Comparison of ENCODE assay signal across 12 cellular contexts in the genomic region with DNA sequence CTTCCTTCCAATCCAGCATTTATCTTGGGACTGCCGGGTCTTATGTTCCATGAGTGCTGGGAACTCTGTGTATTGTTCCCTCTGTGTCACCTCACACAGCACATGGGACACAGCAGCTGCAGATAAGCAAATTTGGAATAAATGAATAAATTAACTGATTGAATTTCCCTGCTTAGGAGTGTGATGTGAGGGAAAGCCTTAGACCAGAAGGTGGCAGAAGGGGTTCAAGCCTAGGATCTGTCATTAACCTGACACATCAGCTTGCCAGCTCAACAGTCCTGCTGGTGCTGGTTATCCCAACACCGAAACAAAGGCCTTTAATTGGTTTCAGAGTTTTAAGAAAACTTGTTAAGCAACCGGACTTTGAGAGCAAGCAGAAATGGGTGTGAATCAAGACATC.
DNase-seq lines count a peak whose midpoint lies in the region; ATAC-seq and TF ChIP-seq lines count a peak whose summit lies in the region.
"Had no signal": no experiment of that assay in that cellular context is flagged by ENCODE, and none has a peak within 500 bp of the region (broad histone marks: within the 10 kb centered on the region; RNA-seq: fewer than 3 reads in every experiment).

No MANE protein-coding gene starts in this region.

- ATAC-seq in SK-N-SH treated with all-trans-retinoic acid at 6 μM for 48 hours (no peak), sciatic nerve (peak; percentile 17), GM21529 (IDR thresholded peaks at IDR 0.05; ENCODE audit: unreplicated experiment) (no peak)
- ATAC-seq: activated T-cell treated with anti-CD3 and anti-CD28 coated beads, Interleukin-2, amount 50 U/mL, for 4 hours; upper lobe of right lung had no signal

- no peak for TF ChIP-seq CTCF in SK-N-SH (IDR thresholded peaks at IDR 0.05)
- peak; percentile 70 for TF ChIP-seq CTCF in left ventricle myocardium inferior (IDR thresholded peaks at IDR 0.05; ENCODE audit: borderline replicate concordance)

- H4K20me1 ChIP-seq in SK-N-SH (ENCODE audit: insufficient read depth) = no peaks in the 10 kb centered on the region

- H3K4me3 ChIP-seq in SK-N-SH (ENCODE audit: low read depth in 2 of 2, low read length in 1 of 2) = no peak overlapping the region
- H3K4me3 ChIP-seq in left ventricle myocardium inferior = no peak overlapping the region
- no peak overlapping the region for H3K4me3 ChIP-seq in MG63
- H3K4me3 ChIP-seq: smooth muscle cell, upper lobe of right lung had no signal

- H3K9ac ChIP-seq in SK-N-SH = no peak overlapping the region

- POLR2A ChIA-PET in SK-N-SH (lab: Yijun Ruan, JAX) = no interaction called here

- H3K4me2 ChIP-seq in SK-N-SH = no peak overlapping the region

- H3K9me2 ChIP-seq in SK-N-SH = no peaks in the 10 kb centered on the region

- H3K27me3 ChIP-seq in SK-N-SH (ENCODE audit: insufficient read depth) (no peaks in the 10 kb centered on the region), left ventricle myocardium inferior (ENCODE audit: low read depth) (no peaks in the 10 kb centered on the region), MG63 (no peaks in the 10 kb centered on the region)
- H3K27me3 ChIP-seq: upper lobe of right lung had no signal

- no peaks in the 10 kb centered on the region for H3K79me2 ChIP-seq in SK-N-SH (ENCODE audit: insufficient read depth)

- DNase-seq in SK-N-SH = no peak
- DNase-seq in SK-MEL-5 (ENCODE audit: low read depth, low spot score) = peak; percentile 28
- no peak for DNase-seq in left ventricle myocardium inferior
- DNase-seq in sciatic nerve (ENCODE audit: low spot score) = no peak
- no peak for DNase-seq in MG63
- no peak for DNase-seq in DMS153 (lab: John Stamatoyannopoulos, UW)
- DNase-seq: activated T-cell treated with anti-CD3 and anti-CD28 coated beads, Interleukin-2, amount 50 U/mL, for 4 hours; NCI-H1694 treated with DMSO at 0.1 percent for 48 hours; upper lobe of right lung had no signal

- WGBS in SK-N-SH (ENCODE audit: low lambda C conversion rate) = 52% methylated on average over 3 of the region's 3 CpGs

- in situ Hi-C loops in SK-MEL-5 (cut with HindIII; ENCODE audit: low pct_unique_long_range_greater_than_20kb, low sequenced_read_pairs) = no loop called here

- TF ChIP-seq RAD21 in SK-N-SH (IDR thresholded peaks at IDR 0.05; ENCODE audit: low read length) = peak; percentile 31; the same call in 1 of the 2 replicates

- H3K36me3 ChIP-seq in SK-N-SH (replicated peaks in 1 of 2; ENCODE audit: control insufficient read depth in 1 of 2, insufficient read depth in 2 of 2, low read length in 1 of 2) = no peaks in the 10 kb centered on the region
- no peaks in the 10 kb centered on the region for H3K36me3 ChIP-seq in left ventricle myocardium inferior
- H3K36me3 ChIP-seq in MG63 = no peaks in the 10 kb centered on the region
- H3K36me3 ChIP-seq: upper lobe of right lung had no signal

- intact Hi-C loops in left ventricle myocardium inferior (cut with micrococcal nuclease) (loop anchor here (5.0 to 10.0 kb wide), 2 partner anchors 213 to 811 kb away; no protein-coding TSS in a partner anchor), sciatic nerve (cut with DNase I) (no loop called here)

- TF ChIP-seq EP300 in SK-N-SH (IDR thresholded peaks at IDR 0.05; ENCODE audit: borderline replicate concordance in 1 of 2, low read depth in 1 of 2, low read length in 1 of 2) = no peak

- CTCF ChIA-PET in SK-N-SH (lab: Yijun Ruan, JAX) = interaction anchor here (1.1 kb wide), 1 partner anchor 833 kb away, joined by 3 read pairs; no protein-coding TSS in a partner anchor

- H3K9me3 ChIP-seq in SK-N-SH = no peaks in the 10 kb centered on the region
- no peaks in the 10 kb centered on the region for H3K9me3 ChIP-seq in left ventricle myocardium inferior (replicated peaks)
- H3K9me3 ChIP-seq in MG63 = no peaks in the 10 kb centered on the region
- H3K9me3 ChIP-seq: upper lobe of right lung had no signal

- H3K27ac ChIP-seq in SK-N-SH (ENCODE audit: low read depth in 2 of 2, low read length in 1 of 2) (no peak overlapping the region), left ventricle myocardium inferior (replicated peaks) (no peak overlapping the region)
- H3K27ac ChIP-seq: upper lobe of right lung had no signal

- no peaks in the 10 kb centered on the region for H3F3A ChIP-seq in SK-N-SH (replicated peaks; ENCODE audit: insufficient read depth)

- no peaks in the 10 kb centered on the region for H3K4me1 ChIP-seq in SK-N-SH (ENCODE audit: control insufficient read depth in 1 of 2, insufficient read depth in 2 of 2, low read depth in 1 of 2, low read length in 1 of 2)
- no peaks in the 10 kb centered on the region for H3K4me1 ChIP-seq in left ventricle myocardium inferior
- H3K4me1 ChIP-seq: upper lobe of right lung had no signal

- no peak overlapping the region for H2AFZ ChIP-seq in SK-N-SH (ENCODE audit: low read depth)

TF ChIP-seq in SK-N-SH, 30 proteins besides CTCF, POLR2A, EP300 and RAD21 (continues in another document):
- TF ChIP-seq IRF3 (IDR thresholded peaks at IDR 0.05; ENCODE audit: low read depth, low read length) = no peak
- no peak for TF ChIP-seq YY1 (IDR thresholded peaks at IDR 0.05; ENCODE audit: low read depth)
- TF ChIP-seq MXI1 (IDR thresholded peaks at IDR 0.05; ENCODE audit: low read depth, low read length) = no peak
- TF ChIP-seq TEAD4 (IDR thresholded peaks at IDR 0.05; ENCODE audit: borderline replicate concordance, insufficient read depth) = no peak
- TF ChIP-seq, protein P1, sequence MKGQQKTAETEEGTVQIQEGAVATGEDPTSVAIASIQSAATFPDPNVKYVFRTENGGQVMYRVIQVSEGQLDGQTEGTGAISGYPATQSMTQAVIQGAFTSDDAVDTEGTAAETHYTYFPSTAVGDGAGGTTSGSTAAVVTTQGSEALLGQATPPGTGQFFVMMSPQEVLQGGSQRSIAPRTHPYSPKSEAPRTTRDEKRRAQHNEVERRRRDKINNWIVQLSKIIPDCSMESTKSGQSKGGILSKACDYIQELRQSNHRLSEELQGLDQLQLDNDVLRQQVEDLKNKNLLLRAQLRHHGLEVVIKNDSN (IDR thresholded peaks at IDR 0.05; ENCODE audit: borderline replicate concordance, low read depth) = no peak

TF ChIP-seq in SK-N-SH treated with all-trans-retinoic acid at 6 μM for 48 hours, 23 proteins besides CTCF, POLR2A, EP300 and RAD21:
- TF ChIP-seq CSRNP3 (CRISPR knock-in tag; IDR thresholded peaks at IDR 0.05) = no peak
- TF ChIP-seq TSHZ2 (CRISPR knock-in tag; IDR thresholded peaks at IDR 0.05) = no peak
- no peak for TF ChIP-seq TOX (CRISPR knock-in tag; IDR thresholded peaks at IDR 0.05; ENCODE audit: borderline replicate concordance)
- no peak for TF ChIP-seq ESRRG (CRISPR knock-in tag; IDR thresholded peaks at IDR 0.05)
- TF ChIP-seq BACH2 (CRISPR knock-in tag; IDR thresholded peaks at IDR 0.05; ENCODE audit: borderline replicate concordance) = no peak
- no peak for TF ChIP-seq ZC3H10 (CRISPR knock-in tag; IDR thresholded peaks at IDR 0.05)
- no peak for TF ChIP-seq POU6F1 (CRISPR knock-in tag; IDR thresholded peaks at IDR 0.05; ENCODE audit: borderline replicate concordance, low read depth)
- TF ChIP-seq ZFP3 (CRISPR knock-in tag; IDR thresholded peaks at IDR 0.05) = no peak
- TF ChIP-seq SNAI2 (CRISPR knock-in tag; IDR thresholded peaks at IDR 0.05) = no peak
